8 cellular contexts compared by ENCODE assay signal in genomic region chr6:3751730-3752537, GRCh38. TPM values are rescaled to one million over a fixed set of nuclear protein-coding genes. Genes with fewer than 3 reads are reported as not detected.
DNase-seq lines count a peak whose midpoint lies in the region; ATAC-seq and TF ChIP-seq lines count a peak whose summit lies in the region.

No MANE protein-coding gene starts in this region.

- TF ChIP-seq CTCF in mucosa of descending colon (IDR thresholded peaks at IDR 0.05), result no peak

- peak overlapping the region; percentile 44 for H3K4me3 ChIP-seq in mucosa of descending colon

- intact Hi-C loops in mucosa of descending colon (cut with DNase I, micrococcal nuclease), result no loop called here

- peak overlapping the region; percentile 97 for H3K27ac ChIP-seq in epithelial cell of prostate

- ATAC-seq in HG02885 (IDR thresholded peaks at IDR 0.05; ENCODE audit: poor library complexity, unreplicated experiment) (peak; percentile 61), mucosa of descending colon (peak; percentile 64)

- peak; percentile 18 to 30 for DNase-seq in NOMO-1 (lab: John Stamatoyannopoulos, UW; ENCODE audit: unreplicated experiment in 2 of 2)
- no peak for DNase-seq in NOMO-1 treated with dmso at 0.1 percent for 144 hours (lab: John Stamatoyannopoulos, UW; ENCODE audit: unreplicated experiment)
- peak; percentile 46 for DNase-seq in NCI-H510A (lab: John Stamatoyannopoulos, UW)
- peak; percentile 68 for DNase-seq in activated T-cell treated with anti-CD3 and anti-CD28 coated beads for 48 hours (ENCODE audit: low read depth)
- DNase-seq in epithelial cell of prostate (ENCODE audit: low read depth, low spot score), result no peak
- peak; percentile 78 to 88 (median 85) for DNase-seq in mucosa of descending colon
- DNase-seq in stimulated activated CD8-positive, alpha-beta memory T cell treated with anti-CD3 and anti-CD28 coated beads, Interleukin-4, amount 100 ng/mL, for 24 hours (ENCODE audit: low read depth), result peak; percentile 55

- H3K36me3 ChIP-seq in mucosa of descending colon (ENCODE audit: low read depth), result no peaks in the 10 kb centered on the region

- H3K9me3 ChIP-seq in mucosa of descending colon, result no peaks in the 10 kb centered on the region

- peaks cover 23% of the 10 kb centered on the region for H3K4me1 ChIP-seq in mucosa of descending colon (ENCODE audit: low read depth)

RNA-seq across cellular contexts. Expression of gene PXDC1, which starts 0.4 kb away (rescaled TPM):
- 10 to 100 TPM in 1 of 3 donors, 1 to 10 TPM in 2; 3.1 to 27.9 (median 9.2) TPM for total RNA-seq in mucosa of descending colon

Comparison
In these comparisons a context has a peak if more than half of its experiments do, and no peak if none do; other contexts are left out.
1. DNase-seq: peak in NOMO-1 (2 of 2), NCI-H510A (single experiment), activated T-cell treated with anti-CD3 and anti-CD28 coated beads for 48 hours (single experiment), mucosa of descending colon (3 of 3) and stimulated activated CD8-positive, alpha-beta memory T cell treated with anti-CD3 and anti-CD28 coated beads, Interleukin-4, amount 100 ng/mL, for 24 hours (single experiment); none in NOMO-1 treated with dmso at 0.1 percent for 144 hours (single experiment) and epithelial cell of prostate (single experiment).